In the genomic region with DNA sequence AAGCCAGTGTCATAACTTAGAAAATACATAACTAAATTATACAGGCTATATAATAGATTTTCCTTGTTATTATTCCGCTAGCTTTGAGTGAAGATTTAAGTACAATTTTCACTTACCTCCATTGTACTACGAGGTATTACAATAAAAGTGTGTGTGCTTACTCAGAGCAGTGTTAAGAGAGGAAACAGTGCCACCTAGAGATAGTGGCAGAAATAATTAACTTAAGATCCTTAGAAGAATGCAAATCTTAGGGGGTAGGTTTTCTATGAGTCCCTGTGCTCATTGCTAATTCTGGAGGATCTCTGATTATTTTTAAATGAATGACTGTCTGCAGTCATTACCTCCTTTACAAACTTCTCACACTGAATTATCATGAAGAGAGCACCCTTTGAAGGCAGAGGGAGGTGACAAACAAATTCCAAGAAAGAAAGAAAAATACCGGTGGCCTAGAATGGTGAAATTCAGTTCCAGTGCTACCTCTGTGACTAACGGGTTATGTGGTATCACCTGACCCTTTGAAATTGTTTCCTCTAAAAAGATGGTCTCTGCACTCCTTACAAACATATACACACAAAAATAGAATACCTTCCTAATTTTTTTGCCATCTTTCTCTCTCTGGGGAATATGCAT, we compare ENCODE assay signal across 8 cellular contexts.
DNase-seq lines count a peak whose midpoint lies in the region; ATAC-seq and TF ChIP-seq lines count a peak whose summit lies in the region.

No MANE protein-coding gene starts in this region.

- in situ Hi-C loops in SK-MEL-5 (cut with HindIII; ENCODE audit: low pct_unique_long_range_greater_than_20kb, low sequenced_read_pairs): no loop called here

- TF ChIP-seq CTCF in kidney epithelial cell (IDR thresholded peaks at IDR 0.05; ENCODE audit: insufficient read depth, low read length, poor library complexity, severe bottlenecking): peak; percentile 33

- H3K36me3 ChIP-seq in kidney epithelial cell (ENCODE audit: control insufficient read depth, insufficient read depth, low read length): no peaks in the 10 kb centered on the region

- ATAC-seq in GM18868 (IDR thresholded peaks at IDR 0.05; ENCODE audit: unreplicated experiment): peak; percentile 79
- ATAC-seq in HG03520 (IDR thresholded peaks at IDR 0.05; ENCODE audit: unreplicated experiment): peak; percentile 70
- ATAC-seq in GM19023 (IDR thresholded peaks at IDR 0.05; ENCODE audit: unreplicated experiment): no peak

- no peaks in the 10 kb centered on the region for H3K27me3 ChIP-seq in kidney epithelial cell (ENCODE audit: control insufficient read depth, insufficient read depth, low read length)

- peak; percentile 33 to 63 for DNase-seq in AML-193 (lab: John Stamatoyannopoulos, UW)
- DNase-seq in SK-MEL-5 (ENCODE audit: low read depth, low spot score): peak; percentile 71
- peak; percentile 4 for DNase-seq in kidney epithelial cell (ENCODE audit: low read depth)
- DNase-seq in stimulated activated CD8-positive, alpha-beta memory T cell treated with anti-CD3 and anti-CD28 coated beads, Interleukin-4, amount 100 ng/mL, for 48 hours: no peak
- no peak for DNase-seq in activated CD4-positive, alpha-beta T cell treated with anti-CD3 and anti-CD28 coated beads for 4 hours

- no peak overlapping the region for H3K4me3 ChIP-seq in kidney epithelial cell (ENCODE audit: low read depth, low read length)

Comparison
In these comparisons a context has a peak if more than half of its experiments do, and no peak if none do; other contexts are left out.
1. DNase-seq: peak in AML-193 (2 of 2), SK-MEL-5 (single experiment) and kidney epithelial cell (single experiment); none in stimulated activated CD8-positive, alpha-beta memory T cell treated with anti-CD3 and anti-CD28 coated beads, Interleukin-4, amount 100 ng/mL, for 48 hours (single experiment) and activated CD4-positive, alpha-beta T cell treated with anti-CD3 and anti-CD28 coated beads for 4 hours (0 of 2).